ENCODE assay signal across 1 cellular context in genomic region chr22:17647996-17648395, GRCh38.
A peak's percentile ranks its signal among the peaks of the same experiment; 100 is the strongest.
TF ChIP-seq lines count a peak whose summit lies in the region.

No MANE protein-coding gene starts in this region.

TF ChIP-seq in IMR-90, 13 proteins besides CTCF, POLR2A, EP300 and RAD21:
- TF ChIP-seq RFX5 (IDR thresholded peaks at IDR 0.05; ENCODE audit: low read depth, low read length): no peak
- TF ChIP-seq RCOR1 (IDR thresholded peaks at IDR 0.05; ENCODE audit: insufficient replicate concordance, low read length): no peak
- TF ChIP-seq CEBPB (IDR thresholded peaks at IDR 0.05; ENCODE audit: low read depth, low read length): peak; percentile 50
